Comparison of ENCODE assay signal across 19 cellular contexts in the genomic region with DNA sequence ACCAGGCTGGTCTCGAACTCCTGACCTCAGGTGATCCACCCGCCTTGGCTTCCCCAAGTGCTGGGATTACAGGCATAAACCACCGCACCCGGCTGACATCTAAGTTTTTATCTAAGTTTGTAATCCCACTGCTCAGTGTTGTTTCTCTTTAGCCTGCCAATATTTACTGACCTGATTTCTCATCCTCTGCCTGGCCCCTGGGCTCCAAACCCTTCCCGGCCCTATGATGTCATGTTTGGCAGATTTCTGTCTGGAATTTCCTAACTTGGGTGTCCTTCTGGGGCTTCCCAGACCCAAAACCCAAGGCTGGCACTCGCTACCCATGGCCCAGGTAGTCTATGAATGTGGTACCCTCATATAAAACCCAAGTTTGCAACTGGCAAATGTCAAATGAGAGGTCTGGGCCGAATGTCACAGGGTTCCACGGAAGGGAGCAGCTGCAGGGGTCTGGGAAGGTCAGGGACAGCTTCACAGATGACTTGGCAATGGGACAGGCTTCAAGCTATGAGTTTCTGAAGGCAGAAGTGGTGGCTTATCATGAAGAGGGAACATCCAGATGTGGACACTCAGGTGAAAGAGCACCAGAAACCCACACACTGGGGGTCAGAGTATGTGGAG. TPM values are rescaled to one million over a fixed set of nuclear protein-coding genes. Genes with fewer than 3 reads are reported as not detected.
DNase-seq lines count a peak whose midpoint lies in the region; ATAC-seq and TF ChIP-seq lines count a peak whose summit lies in the region.
"Had no signal": no experiment of that assay in that cellular context is flagged by ENCODE, and none has a peak within 500 bp of the region (broad histone marks: within the 10 kb centered on the region; RNA-seq: fewer than 3 reads in every experiment).

No MANE protein-coding gene starts in this region.

- ATAC-seq in GM21825 (IDR thresholded peaks at IDR 0.05; ENCODE audit: unreplicated experiment): no peak
- ATAC-seq: activated CD8-positive, alpha-beta T cell treated with anti-CD3 and anti-CD28 coated beads for 36 hours; activated T-cell treated with anti-CD3 and anti-CD28 coated beads, Interleukin-2, amount 50 U/mL, for 4 hours; left colon; PC-3; T-helper 17 cell had no signal

- no TSS peak for BruUV-seq in Caco-2 (replicated peaks; lab: Mats Ljungman, UMichigan)

- CTCF ChIA-PET in Caco-2 (lab: Charles Lee): no interaction called here

- peaks cover 15% of the 10 kb centered on the region for H3K4me1 ChIP-seq in Caco-2
- peaks cover 6% of the 10 kb centered on the region for H3K4me1 ChIP-seq in left ventricle myocardium inferior
- H3K4me1 ChIP-seq in neural progenitor cell: no peaks in the 10 kb centered on the region

- intact Hi-C loops in Caco-2 (cut with micrococcal nuclease; ENCODE audit: unreplicated experiment) (no loop called here), left ventricle myocardium inferior (cut with micrococcal nuclease) (no loop called here)
- intact Hi-C loops in activated T-helper 1 cell treated with anti-CD3 and anti-CD28 coated beads, Interleukin-12 subunit alpha, Interleukin-12 subunit beta, Interleukin-2, Interleukin-4 antibody, amounts not matched to agents 30 ng/mL and 10 ng/mL and 1 ng/mL, durations not matched to agents 14 hours and 24 hours and 36 hours (cut with micrococcal nuclease): no loop called here

- H3K27me3 ChIP-seq in Caco-2 (replicated peaks; ENCODE audit: control insufficient read depth, insufficient read depth, low read length) (no peaks in the 10 kb centered on the region), left ventricle myocardium inferior (ENCODE audit: low read depth) (no peaks in the 10 kb centered on the region), neural progenitor cell (no peaks in the 10 kb centered on the region)
- H3K27me3 ChIP-seq: SJCRH30 had no signal

- H3K27ac Mint-ChIP-seq in Caco-2 (ENCODE audit: unreplicated experiment) (peak overlapping the region; percentile 42), nephron (peak overlapping the region in 2 of 3 experiments; percentile 3 to 32), neural progenitor cell (no peak overlapping the region)
- H3K27ac Mint-ChIP-seq in activated T-helper 1 cell treated with anti-CD3 and anti-CD28 coated beads, Interleukin-12 subunit alpha, Interleukin-12 subunit beta, Interleukin-2, Interleukin-4 antibody, amounts not matched to agents 30 ng/mL and 10 ng/mL and 1 ng/mL, durations not matched to agents 14 hours and 24 hours and 36 hours: no peak overlapping the region
- H3K27ac Mint-ChIP-seq: activated CD8-positive, alpha-beta T cell treated with anti-CD3 and anti-CD28 coated beads for 36 hours; T-helper 17 cell had no signal

- H3K79me2 ChIP-seq in neural progenitor cell (ENCODE audit: low read depth): no peaks in the 10 kb centered on the region

- no peaks in the 10 kb centered on the region for H3K36me3 Mint-ChIP-seq in Caco-2 (ENCODE audit: insufficient read depth, unreplicated experiment)
- no peaks in the 10 kb centered on the region for H3K36me3 Mint-ChIP-seq in nephron (ENCODE audit: low read depth)
- no peaks in the 10 kb centered on the region for H3K36me3 Mint-ChIP-seq in activated T-helper 1 cell treated with anti-CD3 and anti-CD28 coated beads, Interleukin-12 subunit alpha, Interleukin-12 subunit beta, Interleukin-2, Interleukin-4 antibody, amounts not matched to agents 30 ng/mL and 10 ng/mL and 1 ng/mL, durations not matched to agents 14 hours and 24 hours and 36 hours (ENCODE audit: low read depth)
- no peaks in the 10 kb centered on the region for H3K36me3 Mint-ChIP-seq in neural progenitor cell

- H3K9me3 Mint-ChIP-seq in Caco-2 (ENCODE audit: unreplicated experiment): no peaks in the 10 kb centered on the region
- no peaks in the 10 kb centered on the region for H3K9me3 Mint-ChIP-seq in nephron
- no peaks in the 10 kb centered on the region for H3K9me3 Mint-ChIP-seq in activated T-helper 1 cell treated with anti-CD3 and anti-CD28 coated beads, Interleukin-12 subunit alpha, Interleukin-12 subunit beta, Interleukin-2, Interleukin-4 antibody, amounts not matched to agents 30 ng/mL and 10 ng/mL and 1 ng/mL, durations not matched to agents 14 hours and 24 hours and 36 hours
- H3K9me3 Mint-ChIP-seq in neural progenitor cell: peaks cover 11% of the 10 kb centered on the region
- H3K9me3 Mint-ChIP-seq: activated CD8-positive, alpha-beta T cell treated with anti-CD3 and anti-CD28 coated beads for 36 hours; activated T-cell treated with anti-CD3 and anti-CD28 coated beads, Interleukin-2, amount 50 U/mL, for 4 hours had no signal

- peaks cover 12% of the 10 kb centered on the region for H3K4me1 Mint-ChIP-seq in Caco-2 (ENCODE audit: low read depth, unreplicated experiment)
- peaks cover 5% of the 10 kb centered on the region for H3K4me1 Mint-ChIP-seq in nephron
- no peaks in the 10 kb centered on the region for H3K4me1 Mint-ChIP-seq in activated T-helper 1 cell treated with anti-CD3 and anti-CD28 coated beads, Interleukin-12 subunit alpha, Interleukin-12 subunit beta, Interleukin-2, Interleukin-4 antibody, amounts not matched to agents 30 ng/mL and 10 ng/mL and 1 ng/mL, durations not matched to agents 14 hours and 24 hours and 36 hours (ENCODE audit: low read depth)
- H3K4me1 Mint-ChIP-seq in neural progenitor cell: peaks cover 4% of the 10 kb centered on the region

- DNase-seq in Caco-2 (no peak), amniotic epithelial cell (ENCODE audit: low read depth) (peak; percentile 38), left ventricle myocardium inferior (no peak), AML-193 (lab: John Stamatoyannopoulos, UW) (no peak), neural progenitor cell (ENCODE audit: low spot score) (no peak)
- no peak for DNase-seq in activated T-helper 1 cell treated with anti-CD3 and anti-CD28 coated beads, Interleukin-12 subunit alpha, Interleukin-12 subunit beta, Interleukin-2, Interleukin-4 antibody, amounts not matched to agents 30 ng/mL and 10 ng/mL and 1 ng/mL, durations not matched to agents 14 hours and 24 hours and 36 hours (ENCODE audit: low spot score)
- DNase-seq: activated CD8-positive, alpha-beta T cell treated with anti-CD3 and anti-CD28 coated beads for 36 hours; activated naive CD4-positive, alpha-beta T cell treated with anti-CD3 and anti-CD28 coated beads, Interleukin-2, amount 50 U/mL, for 16 hours; activated T-cell treated with anti-CD3 and anti-CD28 coated beads, Interleukin-2, amount 50 U/mL, for 4 hours; left colon; NCI-H1436; PC-3; SJCRH30; stimulated activated CD8-positive, alpha-beta memory T cell treated with anti-CD3 and anti-CD28 coated beads, Interleukin-4, amount 100 ng/mL, for 48 hours; substantia nigra; T-helper 17 cell had no signal

- H3K27me3 Mint-ChIP-seq in Caco-2 (ENCODE audit: insufficient read depth, unreplicated experiment) (no peaks in the 10 kb centered on the region), nephron (ENCODE audit: low read depth) (peaks cover 7% of the 10 kb centered on the region), neural progenitor cell (ENCODE audit: insufficient read depth, low read depth) (peaks cover 3% of the 10 kb centered on the region)
- H3K27me3 Mint-ChIP-seq in activated T-helper 1 cell treated with anti-CD3 and anti-CD28 coated beads, Interleukin-12 subunit alpha, Interleukin-12 subunit beta, Interleukin-2, Interleukin-4 antibody, amounts not matched to agents 30 ng/mL and 10 ng/mL and 1 ng/mL, durations not matched to agents 14 hours and 24 hours and 36 hours (ENCODE audit: insufficient read depth): peaks cover 3% of the 10 kb centered on the region

- H3K4me3 Mint-ChIP-seq in Caco-2 (ENCODE audit: unreplicated experiment) (no peak overlapping the region), nephron (no peak overlapping the region), neural progenitor cell (no peak overlapping the region)
- no peak overlapping the region for H3K4me3 Mint-ChIP-seq in activated T-helper 1 cell treated with anti-CD3 and anti-CD28 coated beads, Interleukin-12 subunit alpha, Interleukin-12 subunit beta, Interleukin-2, Interleukin-4 antibody, amounts not matched to agents 30 ng/mL and 10 ng/mL and 1 ng/mL, durations not matched to agents 14 hours and 24 hours and 36 hours
- H3K4me3 Mint-ChIP-seq: activated CD8-positive, alpha-beta T cell treated with anti-CD3 and anti-CD28 coated beads for 36 hours; activated T-cell treated with anti-CD3 and anti-CD28 coated beads, Interleukin-2, amount 50 U/mL, for 4 hours; T-helper 17 cell had no signal

- no peaks in the 10 kb centered on the region for H3F3A ChIP-seq in neural progenitor cell (ENCODE audit: low read depth)

- H3K9ac ChIP-seq in neural progenitor cell: no peak overlapping the region

- H3K36me3 ChIP-seq in Caco-2 (ENCODE audit: control insufficient read depth, insufficient read depth, low read length) (no peaks in the 10 kb centered on the region), left ventricle myocardium inferior (no peaks in the 10 kb centered on the region), neural progenitor cell (no peaks in the 10 kb centered on the region)
- H3K36me3 ChIP-seq: SJCRH30 had no signal

- POLR2A ChIA-PET in Caco-2 (lab: Charles Lee): no interaction called here

- no peak overlapping the region for H2AFZ ChIP-seq in neural progenitor cell (replicated peaks)

- H3K4me2 ChIP-seq in neural progenitor cell: no peak overlapping the region
- H3K4me2 ChIP-seq: smooth muscle cell had no signal

- H4K20me1 ChIP-seq in neural progenitor cell (ENCODE audit: low read depth): no peaks in the 10 kb centered on the region

- TF ChIP-seq CTCF in Caco-2 (IDR thresholded peaks at IDR 0.05; ENCODE audit: insufficient read depth in 1 of 2, low read depth in 1 of 2, low read length in 1 of 2, severe bottlenecking in 1 of 2, unreplicated experiment in 1 of 2) (no peak), left ventricle myocardium inferior (IDR thresholded peaks at IDR 0.05; ENCODE audit: borderline replicate concordance) (no peak), nephron (IDR thresholded peaks at IDR 0.05; ENCODE audit: unreplicated experiment in 3 of 3) (no peak), neural progenitor cell (IDR thresholded peaks at IDR 0.05) (no peak)

- H3K27ac ChIP-seq in left ventricle myocardium inferior (replicated peaks) (peak overlapping the region; percentile 19), neural progenitor cell (no peak overlapping the region)
- H3K27ac ChIP-seq: SJCRH30 had no signal

- peaks cover 7% of the 10 kb centered on the region; the same call in 1 of the 2 replicates for H3K9me3 ChIP-seq in Caco-2
- no peaks in the 10 kb centered on the region for H3K9me3 ChIP-seq in left ventricle myocardium inferior (replicated peaks)
- H3K9me3 ChIP-seq in neural progenitor cell (ENCODE audit: low read depth): no peaks in the 10 kb centered on the region
- H3K9me3 ChIP-seq: SJCRH30 had no signal

- H3K4me3 ChIP-seq in Caco-2 (ENCODE audit: low read depth, low read length): no peak overlapping the region
- no peak overlapping the region for H3K4me3 ChIP-seq in left ventricle myocardium inferior
- H3K4me3 ChIP-seq in neural progenitor cell: no peak overlapping the region
- H3K4me3 ChIP-seq: SJCRH30, smooth muscle cell had no signal

RNA-seq across cellular contexts. Expression of a gene that starts 54.8 kb away (rescaled TPM):
- total RNA-seq in Caco-2 (2022) (3.1 and 4.0 TPM in 2 replicates), left ventricle myocardium inferior (4.4 TPM), neural progenitor cell (ENCODE audit: low replicate concordance) (13.6 and 19.7 TPM in 2 replicates)
- 0.78 and 0.86 TPM in 2 replicates for total RNA-seq in activated T-helper 1 cell treated with anti-CD3 and anti-CD28 coated beads, Interleukin-12 subunit alpha, Interleukin-12 subunit beta, Interleukin-2, Interleukin-4 antibody, amounts not matched to agents 30 ng/mL and 10 ng/mL and 1 ng/mL, durations not matched to agents 14 hours and 24 hours and 36 hours

Comparison
In these comparisons a context has a peak if more than half of its experiments do, and no peak if none do; other contexts are left out.
1. H3K27ac Mint-ChIP-seq: peak in Caco-2 (single experiment) and nephron (2 of 3); none in activated T-helper 1 cell treated with anti-CD3 and anti-CD28 coated beads, Interleukin-12 subunit alpha, Interleukin-12 subunit beta, Interleukin-2, Interleukin-4 antibody, amounts not matched to agents 30 ng/mL and 10 ng/mL and 1 ng/mL, durations not matched to agents 14 hours and 24 hours and 36 hours (single experiment) and neural progenitor cell (single experiment).